8 cellular contexts compared by ENCODE assay signal in the genomic region with DNA sequence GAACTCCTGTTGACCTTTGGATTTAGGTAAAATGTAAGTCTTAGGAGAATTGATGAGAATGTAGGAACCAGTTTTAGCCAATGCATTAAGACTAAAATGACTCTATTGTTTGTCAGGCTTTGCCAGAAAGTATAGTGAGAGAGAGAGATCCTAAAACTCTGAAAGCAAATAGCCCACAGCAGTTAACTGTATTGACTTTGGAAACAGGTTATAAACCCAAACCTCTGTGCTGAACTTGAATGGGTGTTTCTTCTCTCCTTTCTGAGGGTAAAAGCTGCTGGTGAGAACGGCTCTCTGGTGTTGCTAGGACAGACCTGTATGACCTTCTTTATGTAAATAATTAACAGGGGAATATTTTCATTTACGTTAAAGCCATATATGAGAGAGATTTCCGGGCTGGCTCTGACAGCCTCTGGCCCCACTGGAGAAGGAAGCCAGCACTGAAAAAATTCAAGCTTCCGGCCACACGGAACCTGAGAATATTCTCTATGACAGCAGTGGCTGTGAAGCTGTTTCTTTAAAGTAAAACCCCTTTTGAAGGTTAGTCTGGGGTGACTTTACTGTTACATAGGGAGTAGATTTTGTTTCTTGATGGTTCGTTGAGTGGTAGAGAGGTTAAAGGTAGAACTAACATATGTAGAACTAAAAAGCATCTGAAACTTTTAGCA.
DNase-seq lines count a peak whose midpoint lies in the region; ATAC-seq and TF ChIP-seq lines count a peak whose summit lies in the region.

No MANE protein-coding gene starts in this region.

- TF ChIP-seq CTCF in GM12864 (IDR thresholded peaks at IDR 0.05; ENCODE audit: low read depth, low read length, missing control alignments) = no peak

- H3K4me3 Mint-ChIP-seq in natural killer cell treated with Interleukin-12 subunit alpha and Interleukin-12 subunit beta and Interleukin-15 and Interleukin-18, amount 100 ng/mL, for 72 hours = peak overlapping the region; percentile 14

- no peak overlapping the region for H2BK15ac ChIP-seq in mesendoderm (replicated peaks; ENCODE audit: low read depth)

- no peak overlapping the region for H2BK120ac ChIP-seq in mesendoderm (ENCODE audit: low read depth, low read length)

- peak overlapping the region; percentile 32; the same call in 1 of the 2 replicates for H3K4me3 ChIP-seq in GM12864 (ENCODE audit: low read depth, low read length)
- H3K4me3 ChIP-seq in HUES48 (ENCODE audit: low read depth, low read length) = no peak overlapping the region
- H3K4me3 ChIP-seq in mesendoderm (ENCODE audit: low read length) = no peak overlapping the region

- no peak overlapping the region for H4K8ac ChIP-seq in mesendoderm (ENCODE audit: low read depth, low read length)

- peaks cover 28% of the 10 kb centered on the region for H3K79me1 ChIP-seq in mesendoderm (ENCODE audit: low read length)

- no peak overlapping the region for H3K56ac ChIP-seq in mesendoderm (ENCODE audit: low read length)

- peak; percentile 76 for ATAC-seq in GM21447 (IDR thresholded peaks at IDR 0.05; ENCODE audit: unreplicated experiment)
- ATAC-seq in activated naive CD4-positive, alpha-beta T cell treated with anti-CD3 and anti-CD28 coated beads, Interleukin-2, amount 50 U/mL, for 72 hours = peak; percentile 42 to 72
- peak; percentile 31 to 86 for ATAC-seq in natural killer cell treated with Interleukin-12 subunit alpha and Interleukin-12 subunit beta and Interleukin-15 and Interleukin-18, amount 100 ng/mL, for 72 hours

- no peak overlapping the region for H2AK5ac ChIP-seq in mesendoderm (ENCODE audit: low read length)

- DNase-seq in GM12864 (ENCODE audit: low read depth) (no peak), mesendoderm (no peak), NOMO-1 treated with dmso at 0.1 percent for 144 hours (lab: John Stamatoyannopoulos, UW; ENCODE audit: unreplicated experiment) (no peak), NOMO-1 (lab: John Stamatoyannopoulos, UW; ENCODE audit: unreplicated experiment in 2 of 2) (no peak)
- DNase-seq in activated naive CD4-positive, alpha-beta T cell treated with anti-CD3 and anti-CD28 coated beads, Interleukin-2, amount 50 U/mL, for 72 hours (ENCODE audit: low spot score in 2 of 2) = no peak
- DNase-seq in natural killer cell treated with Interleukin-12 subunit alpha and Interleukin-12 subunit beta and Interleukin-15 and Interleukin-18, amount 100 ng/mL, for 72 hours (ENCODE audit: low spot score) = peak; percentile 75

- peaks cover 52% of the 10 kb centered on the region for H3K4me1 ChIP-seq in HUES48 (ENCODE audit: control insufficient read depth, insufficient read depth, low read length)
- H3K4me1 ChIP-seq in mesendoderm (ENCODE audit: control insufficient read depth, low read depth, low read length) = peaks cover 19% of the 10 kb centered on the region

- H3K4me1 Mint-ChIP-seq in natural killer cell treated with Interleukin-12 subunit alpha and Interleukin-12 subunit beta and Interleukin-15 and Interleukin-18, amount 100 ng/mL, for 72 hours (ENCODE audit: low read depth in 2 of 2) = peaks cover 57 to 65% of the 10 kb centered on the region in 2 donors

- H3K9me3 Mint-ChIP-seq in activated naive CD4-positive, alpha-beta T cell treated with anti-CD3 and anti-CD28 coated beads, Interleukin-2, amount 50 U/mL, for 72 hours = peaks cover 4 to 6% of the 10 kb centered on the region in 2 donors
- H3K9me3 Mint-ChIP-seq in natural killer cell treated with Interleukin-12 subunit alpha and Interleukin-12 subunit beta and Interleukin-15 and Interleukin-18, amount 100 ng/mL, for 72 hours = no peaks in the 10 kb centered on the region

- H3K36me3 Mint-ChIP-seq in activated naive CD4-positive, alpha-beta T cell treated with anti-CD3 and anti-CD28 coated beads, Interleukin-2, amount 50 U/mL, for 72 hours = peaks cover 14 to 19% of the 10 kb centered on the region in 2 donors
- no peaks in the 10 kb centered on the region for H3K36me3 Mint-ChIP-seq in natural killer cell treated with Interleukin-12 subunit alpha and Interleukin-12 subunit beta and Interleukin-15 and Interleukin-18, amount 100 ng/mL, for 72 hours

- no peak overlapping the region for H3K4me2 ChIP-seq in mesendoderm (ENCODE audit: low read length)

- H3K9me3 ChIP-seq in HUES48 (ENCODE audit: control insufficient read depth, insufficient read depth, low read length) = no peaks in the 10 kb centered on the region

- no peak overlapping the region for H3K4ac ChIP-seq in mesendoderm (ENCODE audit: low read depth, low read length)

- H3K27ac Mint-ChIP-seq in activated naive CD4-positive, alpha-beta T cell treated with anti-CD3 and anti-CD28 coated beads, Interleukin-2, amount 50 U/mL, for 72 hours = peak overlapping the region; percentile 92 to 94
- peak overlapping the region; percentile 27 to 100 for H3K27ac Mint-ChIP-seq in natural killer cell treated with Interleukin-12 subunit alpha and Interleukin-12 subunit beta and Interleukin-15 and Interleukin-18, amount 100 ng/mL, for 72 hours

- no peak overlapping the region for H3K23ac ChIP-seq in mesendoderm (ENCODE audit: low read length)

- H3K9ac ChIP-seq in HUES48 (ENCODE audit: low read depth, low read length) = no peak overlapping the region
- H3K9ac ChIP-seq in mesendoderm (ENCODE audit: low read length) = no peak overlapping the region

- H3K18ac ChIP-seq in mesendoderm (ENCODE audit: low read length) = no peak overlapping the region

- H3K36me3 ChIP-seq in HUES48 (ENCODE audit: control insufficient read depth, insufficient read depth, low read length) = no peaks in the 10 kb centered on the region
- H3K36me3 ChIP-seq in mesendoderm (ENCODE audit: control insufficient read depth, insufficient read depth, low read length) = no peaks in the 10 kb centered on the region

- no peak overlapping the region for H4K5ac ChIP-seq in mesendoderm (ENCODE audit: low read length)

- no peaks in the 10 kb centered on the region for H3K27me3 Mint-ChIP-seq in natural killer cell treated with Interleukin-12 subunit alpha and Interleukin-12 subunit beta and Interleukin-15 and Interleukin-18, amount 100 ng/mL, for 72 hours

- no peaks in the 10 kb centered on the region for H3K27me3 ChIP-seq in HUES48 (ENCODE audit: control insufficient read depth, insufficient read depth, low read length)
- H3K27me3 ChIP-seq in mesendoderm (ENCODE audit: insufficient read depth, low read length, poor library complexity) = no peaks in the 10 kb centered on the region

- WGBS in mesendoderm (ENCODE audit: extremely low coverage, insufficient coverage, low lambda C conversion rate) = no CpG with 5 or more reads among the region's 6 CpGs

- H3K27ac ChIP-seq in HUES48 (ENCODE audit: low read depth, low read length) (peak overlapping the region; percentile 6), mesendoderm (ENCODE audit: low read depth, low read length) (no peak overlapping the region)

- H3K79me2 ChIP-seq in mesendoderm (ENCODE audit: control insufficient read depth, insufficient read depth, low read length) = peaks cover 76% of the 10 kb centered on the region

- no peak overlapping the region for H2BK5ac ChIP-seq in mesendoderm (ENCODE audit: low read length)
